1 cellular context compared by ENCODE assay signal in genomic region chr22:50571264-50572175, GRCh38.
TF ChIP-seq lines count a peak whose summit lies in the region.

No MANE protein-coding gene starts in this region.

TF ChIP-seq in IMR-90, 13 proteins besides CTCF, POLR2A, EP300 and RAD21:
- TF ChIP-seq BHLHE40 (IDR thresholded peaks at IDR 0.05; ENCODE audit: low read depth, low read length) (no peak), RFX5 (IDR thresholded peaks at IDR 0.05; ENCODE audit: low read depth, low read length) (no peak), CEBPB (IDR thresholded peaks at IDR 0.05; ENCODE audit: low read depth, low read length) (no peak)
